In the genomic region with DNA sequence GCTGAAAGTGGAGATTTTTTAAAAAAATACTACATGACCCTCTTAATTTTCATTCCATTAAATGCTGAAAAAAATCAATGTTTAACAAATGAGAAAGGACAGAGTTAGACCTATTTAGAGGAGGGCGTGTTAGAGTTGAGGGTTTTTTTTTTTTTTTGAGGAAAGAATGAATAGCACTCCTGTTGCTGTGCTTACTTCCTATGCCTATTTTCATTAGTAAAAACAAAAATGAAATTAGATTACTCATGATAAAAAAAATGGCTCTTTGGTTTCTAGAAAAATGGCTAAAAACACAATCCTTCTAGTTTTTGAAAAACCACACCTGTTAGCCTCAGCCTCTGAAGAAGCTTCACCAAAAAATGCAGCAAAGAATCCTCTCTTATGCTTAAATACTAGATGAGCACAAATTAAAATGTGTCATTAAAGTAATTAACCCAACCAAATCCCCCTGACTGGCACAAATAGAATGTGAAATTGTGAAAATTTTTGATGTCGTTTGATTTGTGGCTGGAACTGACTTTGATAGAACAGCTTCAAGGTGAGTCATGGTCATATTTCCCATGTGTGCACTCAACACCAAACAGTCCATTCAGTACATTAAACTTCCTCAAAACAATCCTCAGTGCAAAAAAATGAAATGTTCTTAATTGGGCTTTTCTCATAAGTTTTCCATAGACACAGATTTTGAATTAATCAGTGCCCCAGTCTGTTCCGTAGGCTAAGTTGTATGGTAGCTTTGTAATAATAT, we compare ENCODE assay signal across 21 cellular contexts.
DNase-seq lines count a peak whose midpoint lies in the region; ATAC-seq, FAIRE-seq and TF ChIP-seq lines count a peak whose summit lies in the region.
"Had no signal": no experiment of that assay in that cellular context is flagged by ENCODE, and none has a peak within 500 bp of the region (broad histone marks: within the 10 kb centered on the region; RNA-seq: fewer than 3 reads in every experiment).

No MANE protein-coding gene starts in this region.

- no peak for TF ChIP-seq POLR2A in GM12892 (IDR thresholded peaks at IDR 0.05; ENCODE audit: low read depth, low read length)

- DNase-seq in SK-N-SH (no peak), GM12892 (ENCODE audit: insufficient read length) (no peak), Calu3 (no peak)
- DNase-seq in activated naive CD8-positive, alpha-beta T cell treated with anti-CD3 and anti-CD28 coated beads, Interleukin-2, amount 50 U/mL, for 24 hours = no peak
- DNase-seq in stimulated activated naive CD4-positive, alpha-beta T cell (lab: John Stamatoyannopoulos, UW) = no peak
- DNase-seq: activated CD4-positive, alpha-beta T cell treated with anti-CD3 and anti-CD28 coated beads for 4 hours; foreskin keratinocyte; mucosa of descending colon; NCI-H1436 treated with DMSO at 0.1 percent for 48 hours; NCI-H774; small intestine; stimulated activated CD4-positive, alpha-beta T cell treated with anti-CD3 and anti-CD28 coated beads, Interleukin-4, amount 100 ng/mL, for 1 hour had no signal

- TF ChIP-seq CTCF in SK-N-SH (IDR thresholded peaks at IDR 0.05) = no peak
- no peak for TF ChIP-seq CTCF in Calu3 (IDR thresholded peaks at IDR 0.05; ENCODE audit: unreplicated experiment)

- no peaks in the 10 kb centered on the region for H3K9me3 ChIP-seq in SK-N-SH
- H3K9me3 ChIP-seq: mucosa of descending colon, neutrophil, SJSA1 had no signal

- H4K20me1 ChIP-seq in SK-N-SH (ENCODE audit: insufficient read depth) = no peaks in the 10 kb centered on the region

- peaks cover 3 to 10% of the 10 kb centered on the region in 2 experiments; a peak in 3 of 4 replicates for H3K4me1 ChIP-seq in SK-N-SH (ENCODE audit: control insufficient read depth in 1 of 2, insufficient read depth in 2 of 2, low read depth in 1 of 2, low read length in 1 of 2)
- H3K4me1 ChIP-seq: foreskin keratinocyte, SJSA1 had no signal

- POLR2A ChIA-PET in SK-N-SH (lab: Yijun Ruan, JAX) = interaction anchor here (1.1 kb wide), 1 partner anchor 11 kb away, joined by 3 read pairs; no protein-coding TSS in a partner anchor

- no peaks in the 10 kb centered on the region for H3K36me3 ChIP-seq in SK-N-SH (replicated peaks in 1 of 2; ENCODE audit: control insufficient read depth in 1 of 2, insufficient read depth in 2 of 2, low read length in 1 of 2)
- H3K36me3 ChIP-seq: neutrophil, SJSA1 had no signal

- ATAC-seq in SK-N-SH treated with all-trans-retinoic acid at 6 μM for 48 hours (no peak), HG03432 (IDR thresholded peaks at IDR 0.05; ENCODE audit: unreplicated experiment) (peak; percentile 81), HG02678 (IDR thresholded peaks at IDR 0.05; ENCODE audit: unreplicated experiment) (no peak)
- ATAC-seq in activated naive CD8-positive, alpha-beta T cell treated with anti-CD3 and anti-CD28 coated beads, Interleukin-2, amount 50 U/mL, for 24 hours = peak; percentile 79
- ATAC-seq: foreskin keratinocyte, mucosa of descending colon had no signal

- peak; percentile 78 for FAIRE-seq in GM12892 (lab: Jason Lieb, UNC)
- FAIRE-seq: HTR-8/SVneo, small intestine, urothelium cell line had no signal

- intact Hi-C loops in Calu3 (cut with micrococcal nuclease; ENCODE audit: unreplicated experiment) = no loop called here

- peaks cover 9% of the 10 kb centered on the region for H3K27me3 Mint-ChIP-seq in activated naive CD8-positive, alpha-beta T cell treated with anti-CD3 and anti-CD28 coated beads, Interleukin-2, amount 50 U/mL, for 24 hours
- no peaks in the 10 kb centered on the region for H3K27me3 Mint-ChIP-seq in Calu3 (ENCODE audit: unreplicated experiment)

- no peak for TF ChIP-seq EP300 in SK-N-SH (IDR thresholded peaks at IDR 0.05; ENCODE audit: borderline replicate concordance in 1 of 2, low read depth in 1 of 2, low read length in 1 of 2)

- CTCF ChIA-PET in SK-N-SH (lab: Yijun Ruan, JAX) (interaction anchor here (0.5 to 0.9 kb wide), 3 partner anchors 40 to 1355 kb away, joined by 3 read pairs; no protein-coding TSS in a partner anchor), Calu3 (lab: Charles Lee) (interaction anchor here (0.7 kb wide), 1 partner anchor 105 kb away, joined by 6 read pairs; no protein-coding TSS in a partner anchor)

- H3K4me1 Mint-ChIP-seq in activated naive CD8-positive, alpha-beta T cell treated with anti-CD3 and anti-CD28 coated beads, Interleukin-2, amount 50 U/mL, for 24 hours = peaks cover 8% of the 10 kb centered on the region
- H3K4me1 Mint-ChIP-seq in Calu3 (ENCODE audit: low read depth, unreplicated experiment) = no peaks in the 10 kb centered on the region

- no peak overlapping the region for H3K4me2 ChIP-seq in SK-N-SH
- H3K4me2 ChIP-seq: hepatocyte had no signal

- H3K9me3 Mint-ChIP-seq in activated naive CD8-positive, alpha-beta T cell treated with anti-CD3 and anti-CD28 coated beads, Interleukin-2, amount 50 U/mL, for 24 hours = no peaks in the 10 kb centered on the region
- H3K9me3 Mint-ChIP-seq in Calu3 (ENCODE audit: low read depth, unreplicated experiment) = no peaks in the 10 kb centered on the region

- no peaks in the 10 kb centered on the region for H3K79me2 ChIP-seq in SK-N-SH (ENCODE audit: insufficient read depth)
- H3K79me2 ChIP-seq: hepatocyte had no signal

- no peak overlapping the region for H3K4me3 Mint-ChIP-seq in activated naive CD8-positive, alpha-beta T cell treated with anti-CD3 and anti-CD28 coated beads, Interleukin-2, amount 50 U/mL, for 24 hours
- no peak overlapping the region for H3K4me3 Mint-ChIP-seq in Calu3 (ENCODE audit: low read depth, unreplicated experiment)

- H3K9me2 ChIP-seq in SK-N-SH = no peaks in the 10 kb centered on the region

- no TSS peak for BruUV-seq in Calu3 (replicated peaks; lab: Mats Ljungman, UMichigan)

- H3F3A ChIP-seq in SK-N-SH (replicated peaks; ENCODE audit: insufficient read depth) = no peaks in the 10 kb centered on the region

- H3K27ac Mint-ChIP-seq in activated naive CD8-positive, alpha-beta T cell treated with anti-CD3 and anti-CD28 coated beads, Interleukin-2, amount 50 U/mL, for 24 hours = peak overlapping the region; percentile 47
- H3K27ac Mint-ChIP-seq in Calu3 (ENCODE audit: unreplicated experiment) = no peak overlapping the region

- no peak overlapping the region for H3K27ac ChIP-seq in SK-N-SH (ENCODE audit: low read depth in 2 of 2, low read length in 1 of 2)
- H3K27ac ChIP-seq: 22Rv1, foreskin keratinocyte, hepatocyte, neutrophil, SJSA1 had no signal

- WGBS in SK-N-SH (ENCODE audit: low lambda C conversion rate) = 95% methylated on average over 3 of the region's 3 CpGs

- no peak overlapping the region for H3K9ac ChIP-seq in SK-N-SH

- H2AFZ ChIP-seq in SK-N-SH (ENCODE audit: low read depth) = no peak overlapping the region
- H2AFZ ChIP-seq: hepatocyte had no signal

- TF ChIP-seq RAD21 in SK-N-SH (IDR thresholded peaks at IDR 0.05; ENCODE audit: low read length) = no peak

- no peaks in the 10 kb centered on the region for H3K27me3 ChIP-seq in SK-N-SH (ENCODE audit: insufficient read depth)
- H3K27me3 ChIP-seq: foreskin keratinocyte, hepatocyte, neutrophil had no signal

- no peaks in the 10 kb centered on the region for H3K36me3 Mint-ChIP-seq in activated naive CD8-positive, alpha-beta T cell treated with anti-CD3 and anti-CD28 coated beads, Interleukin-2, amount 50 U/mL, for 24 hours (ENCODE audit: low read depth)
- no peaks in the 10 kb centered on the region for H3K36me3 Mint-ChIP-seq in Calu3 (ENCODE audit: insufficient read depth, unreplicated experiment)

- H3K4me3 ChIP-seq in SK-N-SH (ENCODE audit: low read depth in 2 of 2, low read length in 1 of 2) = no peak overlapping the region
- H3K4me3 ChIP-seq: hepatocyte, mucosa of descending colon, SJSA1 had no signal

TF ChIP-seq in SK-N-SH, 30 proteins besides CTCF, POLR2A, EP300 and RAD21:
- TF ChIP-seq FOSL2 (IDR thresholded peaks at IDR 0.05; ENCODE audit: borderline replicate concordance, low read depth) (0 out of 2 replicates have a peak, but pooled peaks have one; percentile 8), MXI1 (IDR thresholded peaks at IDR 0.05; ENCODE audit: low read depth, low read length) (no peak), JUND (IDR thresholded peaks at IDR 0.05) (0 out of 2 replicates have a peak, but pooled peaks have one; percentile 10)

TF ChIP-seq in SK-N-SH treated with all-trans-retinoic acid at 6 μM for 48 hours, 23 proteins besides CTCF, POLR2A, EP300 and RAD21:
- TF ChIP-seq ZFP3 (CRISPR knock-in tag; IDR thresholded peaks at IDR 0.05) = no peak
- no peak for TF ChIP-seq PATZ1 (CRISPR knock-in tag; IDR thresholded peaks at IDR 0.05; ENCODE audit: borderline replicate concordance)
- no peak for TF ChIP-seq ARNTL (CRISPR knock-in tag; IDR thresholded peaks at IDR 0.05; ENCODE audit: borderline replicate concordance, low read depth)
- TF ChIP-seq ESRRG (CRISPR knock-in tag; IDR thresholded peaks at IDR 0.05) = no peak
- no peak for TF ChIP-seq TCF4 (CRISPR knock-in tag; IDR thresholded peaks at IDR 0.05; ENCODE audit: borderline replicate concordance)
- no peak for TF ChIP-seq TOX (CRISPR knock-in tag; IDR thresholded peaks at IDR 0.05; ENCODE audit: borderline replicate concordance)
- TF ChIP-seq BACH2 (CRISPR knock-in tag; IDR thresholded peaks at IDR 0.05; ENCODE audit: borderline replicate concordance) = no peak
- no peak for TF ChIP-seq RARB (CRISPR knock-in tag; IDR thresholded peaks at IDR 0.05)
- no peak for TF ChIP-seq CSDC2 (CRISPR knock-in tag; IDR thresholded peaks at IDR 0.05)
- TF ChIP-seq SNAI2 (CRISPR knock-in tag; IDR thresholded peaks at IDR 0.05) = no peak
- no peak for TF ChIP-seq ISL1 (CRISPR knock-in tag; IDR thresholded peaks at IDR 0.05)
- TF ChIP-seq ZNF565 (CRISPR knock-in tag; conservative IDR thresholded peaks at IDR 0.05; ENCODE audit: low read depth) = no peak
- TF ChIP-seq GLIS3 (CRISPR knock-in tag; IDR thresholded peaks at IDR 0.05) = no peak

Comparison
In these comparisons a context has a peak if more than half of its experiments do, and no peak if none do; other contexts are left out.
1. ATAC-seq: peak in HG03432 (single experiment) and activated naive CD8-positive, alpha-beta T cell treated with anti-CD3 and anti-CD28 coated beads, Interleukin-2, amount 50 U/mL, for 24 hours (single experiment); none in SK-N-SH treated with all-trans-retinoic acid at 6 μM for 48 hours (single experiment) and HG02678 (single experiment).